In genomic region chrX:18748499-18748898, GRCh38 we compare ENCODE assay signal across 24 cellular contexts. TPM values are rescaled to one million over a fixed set of nuclear protein-coding genes. Genes with fewer than 3 reads are reported as not detected.
DNase-seq lines count a peak whose midpoint lies in the region; ATAC-seq, FAIRE-seq and TF ChIP-seq lines count a peak whose summit lies in the region.
"Had no signal": no experiment of that assay in that cellular context is flagged by ENCODE, and none has a peak within 500 bp of the region (broad histone marks: within the 10 kb centered on the region; RNA-seq: fewer than 3 reads in every experiment).

No MANE protein-coding gene starts in this region.

- H4K20me1 ChIP-seq in HepG2 (ENCODE audit: insufficient read depth, low read length) = no peaks in the 10 kb centered on the region
- H4K20me1 ChIP-seq: BLaER1 treated with 17β-estradiol and CSF1 and Interleukin-3, amounts not matched to agents 10 nM and 100 nM had no signal

- DNase-seq in DMS53 (lab: John Stamatoyannopoulos, UW) = peak; percentile 3
- no peak for DNase-seq in DMS53 treated with DMSO at 0.1 percent for 48 hours (lab: John Stamatoyannopoulos, UW; ENCODE audit: unreplicated experiment)
- DNase-seq in HepG2 (ENCODE audit: low spot score) = peak; percentile 0
- peak in 2 of 6 donors; percentile 33 to 37 for DNase-seq in pancreas
- DNase-seq in NCI-H146 treated with DMSO at 0.1 percent for 48 hours (lab: John Stamatoyannopoulos, UW; ENCODE audit: unreplicated experiment) = no peak
- no peak for DNase-seq in NCI-H1417 treated with DMSO at 0.1 percent for 48 hours (lab: John Stamatoyannopoulos, UW)
- DNase-seq: ACHN; AML-193; BE2C; Calu3; CD4-positive, alpha-beta T cell; COR-L47; DMS79; EL; GDM1; GM23248; H7; HCEC 1CT had no signal

- CTCF ChIA-PET in HepG2 (lab: Yijun Ruan, JAX; ENCODE audit: low intra/inter-chr PET ratio, low total read pairs) = no interaction called here

- H3K4me2 ChIP-seq in HepG2 (ENCODE audit: low read depth, low read length) = no peak overlapping the region
- H3K4me2 ChIP-seq: BLaER1 treated with 17β-estradiol and CSF1 and Interleukin-3, amounts not matched to agents 10 nM and 100 nM had no signal

- H3K79me2 ChIP-seq in HepG2 (ENCODE audit: insufficient read depth, low read length) = no peaks in the 10 kb centered on the region

- POLR2A ChIA-PET in HepG2 (lab: Yijun Ruan, JAX) = no interaction called here

- H3K27ac ChIP-seq in HepG2 (ENCODE audit: extremely low read length, insufficient read depth, low read length) (no peak overlapping the region), pancreas (no peak overlapping the region)
- H3K27ac ChIP-seq: 22Rv1; BLaER1 treated with 17β-estradiol and CSF1 and Interleukin-3, amounts not matched to agents 10 nM and 100 nM; GM23248 had no signal

- H3K4me1 ChIP-seq in HepG2 (ENCODE audit: insufficient read depth, low read length) (no peaks in the 10 kb centered on the region), pancreas (no peaks in the 10 kb centered on the region)
- H3K4me1 ChIP-seq: BE2C; BLaER1 treated with 17β-estradiol and CSF1 and Interleukin-3, amounts not matched to agents 10 nM and 100 nM had no signal

- TF ChIP-seq CTCF in HepG2 (CRISPR knock-in tag; IDR thresholded peaks at IDR 0.05) (no peak), pancreas (IDR thresholded peaks at IDR 0.05) (no peak)

- TF ChIP-seq RAD21 in HepG2 (CRISPR knock-in tag; IDR thresholded peaks at IDR 0.05) = no peak

- H3K4me3 ChIP-seq in HepG2 (replicated peaks in 1 of 3; ENCODE audit: insufficient read depth in 1 of 3, low read depth in 2 of 3, low read length in 3 of 3) = no peak overlapping the region
- H3K4me3 ChIP-seq in pancreas = no peak overlapping the region
- H3K4me3 ChIP-seq: BLaER1 treated with 17β-estradiol and CSF1 and Interleukin-3, amounts not matched to agents 10 nM and 100 nM; GM12878; GM23248 had no signal

- H3K9me3 ChIP-seq in HepG2 (ENCODE audit: low read length) (no peaks in the 10 kb centered on the region), pancreas (no peaks in the 10 kb centered on the region)
- H3K9me3 ChIP-seq: BE2C had no signal

- TF ChIP-seq EP300 in HepG2 (IDR thresholded peaks at IDR 0.05; ENCODE audit: low read depth in 2 of 2, low read length in 2 of 2) (no peak), HepG2 (CRISPR knock-in tag; IDR thresholded peaks at IDR 0.05; ENCODE audit: borderline replicate concordance) (no peak)

- TF ChIP-seq POLR2A in HepG2 (IDR thresholded peaks at IDR 0.05; ENCODE audit: insufficient read depth in 1 of 2, low read depth in 2 of 2, low read length in 2 of 2) = no peak

- WGBS in HepG2 (ENCODE audit: low lambda C conversion rate) = 82% methylated on average over 1 of the region's 2 CpGs
- 11 to 12% methylated on average over 2 of the region's 2 CpGs for WGBS in pancreas, 2 donors

- ATAC-seq in HepG2 (no peak), pancreas (peak; percentile 63 to 77 (median 70))
- ATAC-seq: GM12878 had no signal

- H3K9ac ChIP-seq in HepG2 (ENCODE audit: insufficient read depth, low read depth, low read length) = no peak overlapping the region
- H3K9ac ChIP-seq: BLaER1 treated with 17β-estradiol and CSF1 and Interleukin-3, amounts not matched to agents 10 nM and 100 nM; GM23248 had no signal

- no peak overlapping the region for H2AFZ ChIP-seq in HepG2 (ENCODE audit: low read length)
- H2AFZ ChIP-seq: GM23248 had no signal

- in situ Hi-C loops in HepG2 (cut with HindIII; ENCODE audit: extremely low pct_ligation_motif_present, low pct_unique_long_range_greater_than_20kb) = no loop called here

- no peaks in the 10 kb centered on the region for H3K27me3 ChIP-seq in HepG2 (ENCODE audit: control insufficient read depth in 1 of 2, insufficient read depth in 2 of 2, low read length in 2 of 2)
- H3K27me3 ChIP-seq in pancreas = no peaks in the 10 kb centered on the region
- H3K27me3 ChIP-seq: BE2C had no signal

- FAIRE-seq in HepG2 (lab: Jason Lieb, UNC) (no peak), pancreas (lab: Jason Lieb, UNC) (no peak)
- FAIRE-seq: A204.1, GM12878, GM19239, H1 had no signal

- H3K36me3 ChIP-seq in HepG2 (replicated peaks in 1 of 2; ENCODE audit: control insufficient read depth in 1 of 2, insufficient read depth in 2 of 2, low read length in 2 of 2) (no peaks in the 10 kb centered on the region), pancreas (no peaks in the 10 kb centered on the region)
- H3K36me3 ChIP-seq: BE2C; BLaER1 treated with 17β-estradiol and CSF1 and Interleukin-3, amounts not matched to agents 10 nM and 100 nM had no signal

- no TSS peak for BruUV-seq in HepG2 (replicated peaks; lab: Mats Ljungman, UMichigan)

- intact Hi-C loops in HepG2 (cut with micrococcal nuclease; ENCODE audit: unreplicated experiment) (no loop called here), pancreas (cut with DNase I) (no loop called here)

TF ChIP-seq in HepG2, 621 proteins besides CTCF, POLR2A, EP300 and RAD21 (continues in another document):
- TF ChIP-seq CHD2 (IDR thresholded peaks at IDR 0.05; ENCODE audit: low read depth, low read length) = no peak
- no peak for TF ChIP-seq NCOA5 (CRISPR knock-in tag; IDR thresholded peaks at IDR 0.05)
- no peak for TF ChIP-seq SAFB2 (CRISPR knock-in tag; IDR thresholded peaks at IDR 0.05; ENCODE audit: borderline replicate concordance, low read depth)
- TF ChIP-seq AGO2 (optimal IDR thresholded peaks at IDR 0.05; ENCODE audit: low read depth, low read length) = no peak
- no peak for TF ChIP-seq ZNF597 (CRISPR knock-in tag; IDR thresholded peaks at IDR 0.05)
- TF ChIP-seq SP140L (CRISPR knock-in tag; IDR thresholded peaks at IDR 0.05; ENCODE audit: borderline replicate concordance) = no peak
- no peak for TF ChIP-seq SYNCRIP (IDR thresholded peaks at IDR 0.05; ENCODE audit: insufficient read depth, low read depth, low read length)
- TF ChIP-seq CBX2 (IDR thresholded peaks at IDR 0.05; ENCODE audit: low read depth, low read length) = no peak
- TF ChIP-seq CBX2 (CRISPR knock-in tag; IDR thresholded peaks at IDR 0.05; ENCODE audit: low read depth) = no peak
- no peak for TF ChIP-seq HCFC1 (IDR thresholded peaks at IDR 0.05; ENCODE audit: low read depth, low read length)
- TF ChIP-seq BRF2 (CRISPR knock-in tag; IDR thresholded peaks at IDR 0.05) = no peak
- no peak for TF ChIP-seq ZNF749 (CRISPR knock-in tag; IDR thresholded peaks at IDR 0.05; ENCODE audit: borderline replicate concordance)
- no peak for TF ChIP-seq ARNT (IDR thresholded peaks at IDR 0.05)
- TF ChIP-seq ZNF720 (CRISPR knock-in tag; IDR thresholded peaks at IDR 0.05) = no peak
- TF ChIP-seq NR2F6 (IDR thresholded peaks at IDR 0.05) = no peak
- TF ChIP-seq NR2F6 (CRISPR knock-in tag; IDR thresholded peaks at IDR 0.05) = no peak
- no peak for TF ChIP-seq PHF20 (CRISPR knock-in tag; IDR thresholded peaks at IDR 0.05)

RNA-seq across cellular contexts. Expression of gene PPEF1, which starts 41.1 kb away (rescaled TPM):
- total RNA-seq in HepG2 (2016; rRNA removed; fragmentation: Illumina TruSeq; extraction: Trizol) = not detected in 2 replicates
- not detected in 2 replicates for total RNA-seq in HepG2 (2016; cell fraction: cytosol; rRNA removed; fragmentation: Illumina TruSeq; extraction: Trizol; ENCODE audit: low read depth)
- not detected in 2 replicates for total RNA-seq in HepG2 (2016; cell fraction: insoluble cytoplasmic fraction; rRNA removed; fragmentation: Illumina TruSeq; extraction: Trizol)
- total RNA-seq in HepG2 (2016; cell fraction: membrane; rRNA removed; fragmentation: Illumina TruSeq; extraction: Trizol) = not detected in 2 replicates
- total RNA-seq in HepG2 (2016; cell fraction: nucleus; rRNA removed; fragmentation: Illumina TruSeq; extraction: Trizol) = not detected in 2 replicates
- polyA plus RNA-seq in HepG2 (2011; rRNA removed) = not detected in 2 replicates
- not detected in 2 replicates for polyA plus RNA-seq in HepG2 (2011; cell fraction: cytosol; rRNA removed)
- polyA plus RNA-seq in HepG2 (2011; cell fraction: nucleus; rRNA removed) = 0.05 TPM in 1 of 2 replicates, not detected in the other
- not detected in 2 replicates for polyA plus RNA-seq in HepG2 (2012)
- not detected in 2 replicates for polyA plus RNA-seq in HepG2 (2016; cell fraction: cytosol; fragmentation: Illumina TruSeq; extraction: Trizol; ENCODE audit: low read depth)
- polyA plus RNA-seq in HepG2 (2016; cell fraction: insoluble cytoplasmic fraction; fragmentation: Illumina TruSeq; extraction: Trizol; ENCODE audit: low read depth) = not detected in 2 replicates
- not detected in 2 replicates for polyA plus RNA-seq in HepG2 (2016; cell fraction: membrane; fragmentation: Illumina TruSeq; extraction: Trizol; ENCODE audit: low read depth)
- polyA plus RNA-seq in HepG2 (2016; cell fraction: nucleus; fragmentation: Illumina TruSeq; extraction: Trizol; ENCODE audit: insufficient read depth, low read depth) = not detected in 2 replicates
- polyA minus RNA-seq in HepG2 (2011; rRNA and poly(A)+ RNA removed; ENCODE audit: low replicate concordance) = 1.0 TPM in 1 of 2 replicates, not detected in the other
- polyA minus RNA-seq in HepG2 (2011; cell fraction: cytosol; rRNA and poly(A)+ RNA removed) = not detected in 2 replicates
- not detected in 2 replicates for polyA minus RNA-seq in HepG2 (2011; cell fraction: nucleus; rRNA and poly(A)+ RNA removed)
- under 1 TPM in 2 of 6 donors, not detected in 4; 0.09 to 0.56 TPM for total RNA-seq in pancreas
- polyA plus RNA-seq in pancreas = under 1 TPM; 0.04 to 0.28 TPM
- total RNA-seq: Calu3, GM23248 had no signal
- polyA plus RNA-seq: GM23248 had no signal

Comparison
In these comparisons a context has a peak if more than half of its experiments do, and no peak if none do; other contexts are left out.
1. DNase-seq: peak in DMS53 (single experiment) and HepG2 (single experiment); none in DMS53 treated with DMSO at 0.1 percent for 48 hours (single experiment), NCI-H146 treated with DMSO at 0.1 percent for 48 hours (single experiment) and NCI-H1417 treated with DMSO at 0.1 percent for 48 hours (single experiment).